In the genomic region with DNA sequence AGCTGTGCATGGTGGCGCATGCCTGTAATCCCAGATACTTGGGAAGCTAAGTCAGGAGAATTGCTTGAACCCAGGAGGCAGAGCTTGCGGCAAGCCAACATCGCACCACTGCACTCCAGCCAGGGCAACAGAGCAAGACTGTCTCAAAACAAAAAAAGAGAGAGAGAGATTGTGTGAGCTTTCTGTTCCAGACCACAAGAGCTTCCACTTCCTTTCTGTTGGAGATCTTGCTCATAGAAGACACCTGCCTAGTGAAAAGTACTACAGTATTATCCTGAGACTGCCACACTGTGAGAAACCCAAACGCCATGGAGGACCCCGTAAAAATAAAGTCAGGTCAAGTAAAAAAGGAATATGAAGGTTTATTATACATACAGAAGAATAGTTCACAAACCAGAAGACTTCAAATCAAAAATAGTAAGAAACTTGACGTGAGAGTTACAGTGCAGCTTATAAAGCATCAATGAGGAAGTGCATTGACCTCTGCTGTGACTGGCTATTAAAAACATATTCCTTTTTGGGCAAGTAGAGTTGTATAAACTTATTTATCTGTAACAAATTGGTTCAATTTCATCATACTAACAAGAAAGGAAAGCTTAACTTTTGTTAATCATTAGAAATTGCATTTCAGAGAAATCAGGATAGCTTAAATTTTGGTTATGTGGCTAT, we compare ENCODE assay signal across 8 cellular contexts. TPM values are rescaled to one million over a fixed set of nuclear protein-coding genes. Genes with fewer than 3 reads are reported as not detected.
DNase-seq lines count a peak whose midpoint lies in the region; ATAC-seq and TF ChIP-seq lines count a peak whose summit lies in the region.

No MANE protein-coding gene starts in this region.

- ATAC-seq in GM21381 (IDR thresholded peaks at IDR 0.05; ENCODE audit: unreplicated experiment) (peak; percentile 68), HG03469 (IDR thresholded peaks at IDR 0.05; ENCODE audit: unreplicated experiment) (peak; percentile 83)

- H3K27me3 Mint-ChIP-seq in activated naive CD8-positive, alpha-beta T cell = no peaks in the 10 kb centered on the region

- no peak overlapping the region for H3K4me2 ChIP-seq in trophoblast cell (ENCODE audit: low read length)

- H3K27ac Mint-ChIP-seq in activated naive CD8-positive, alpha-beta T cell = peak overlapping the region; percentile 84

- H3K4me3 ChIP-seq in GM12865 (ENCODE audit: low read depth, low read length) = no peak overlapping the region
- H3K4me3 ChIP-seq in trophoblast cell (ENCODE audit: low read depth, low read length) = no peak overlapping the region

- TF ChIP-seq CTCF in GM12865 (IDR thresholded peaks at IDR 0.05; ENCODE audit: insufficient read depth, low read depth, low read length, missing control alignments) = no peak

- no peak overlapping the region for H2AFZ ChIP-seq in trophoblast cell (ENCODE audit: insufficient read depth, low read length, poor library complexity)

- H3K4me1 Mint-ChIP-seq in activated naive CD8-positive, alpha-beta T cell (ENCODE audit: low read depth) = peaks cover 72% of the 10 kb centered on the region

- H3K9ac ChIP-seq in trophoblast cell (ENCODE audit: low read length) = no peak overlapping the region

- no peak overlapping the region for H3K27ac ChIP-seq in trophoblast cell (ENCODE audit: low read depth, low read length)

- H3K36me3 ChIP-seq in trophoblast cell (ENCODE audit: control insufficient read depth in 1 of 2, insufficient read depth in 2 of 2, low read length in 2 of 2) = no peaks in the 10 kb centered on the region

- peaks cover 6% of the 10 kb centered on the region for H3K9me3 Mint-ChIP-seq in activated naive CD8-positive, alpha-beta T cell (ENCODE audit: low read depth)

- H4K12ac ChIP-seq in trophoblast cell (ENCODE audit: low read depth, low read length) = no peak overlapping the region

- H3K18ac ChIP-seq in trophoblast cell (ENCODE audit: low read length) = no peak overlapping the region

- DNase-seq in GM12865 (ENCODE audit: low read depth) (peak; percentile 69), SHP77 (lab: John Stamatoyannopoulos, UW) (no peak), NCI-H2029 treated with DMSO at 0.1 percent for 48 hours (lab: John Stamatoyannopoulos, UW) (no peak), trophoblast cell (no peak), cardiac septum (ENCODE audit: low spot score) (no peak)

- no peak overlapping the region for H2BK12ac ChIP-seq in trophoblast cell (ENCODE audit: low read length)

- intact Hi-C loops in cardiac septum (cut with DNase I) = no loop called here

- peaks cover 4% of the 10 kb centered on the region for H3K79me1 ChIP-seq in trophoblast cell (ENCODE audit: low read length)

- no peak overlapping the region for H3K23ac ChIP-seq in trophoblast cell (ENCODE audit: low read length)

- no peak overlapping the region for H2AK5ac ChIP-seq in trophoblast cell (ENCODE audit: low read length)

- H2BK5ac ChIP-seq in trophoblast cell (ENCODE audit: low read depth, low read length, poor library complexity) = no peak overlapping the region

- H3K4me3 Mint-ChIP-seq in activated naive CD8-positive, alpha-beta T cell = peak overlapping the region; percentile 71

- H4K91ac ChIP-seq in trophoblast cell (ENCODE audit: low read depth, low read length) = no peak overlapping the region

- H3K27me3 ChIP-seq in trophoblast cell (ENCODE audit: insufficient read depth, low read length) = no peaks in the 10 kb centered on the region

- no peaks in the 10 kb centered on the region for H3K36me3 Mint-ChIP-seq in activated naive CD8-positive, alpha-beta T cell

- H3K4me1 ChIP-seq in trophoblast cell (ENCODE audit: control insufficient read depth in 1 of 2, insufficient read depth in 2 of 2, low read length in 2 of 2) = peaks cover 0 to 1% of the 10 kb centered on the region in 2 experiments

- H2BK120ac ChIP-seq in trophoblast cell (ENCODE audit: insufficient read depth, low read length, poor library complexity) = no peak overlapping the region

- H3K4ac ChIP-seq in trophoblast cell (ENCODE audit: low read depth, low read length) = no peak overlapping the region

- no peak overlapping the region for H4K8ac ChIP-seq in trophoblast cell (ENCODE audit: low read depth, low read length)

- no peaks in the 10 kb centered on the region for H3K9me3 ChIP-seq in trophoblast cell (ENCODE audit: insufficient read depth, low read depth, low read length)

- WGBS in trophoblast cell (ENCODE audit: extremely low coverage, insufficient coverage, insufficient read length) = no CpG with 5 or more reads among the region's 6 CpGs

- H3K14ac ChIP-seq in trophoblast cell (ENCODE audit: low read length) = no peak overlapping the region

- H3K79me2 ChIP-seq in trophoblast cell (ENCODE audit: control insufficient read depth, insufficient read depth, low read length, poor library complexity) = no peaks in the 10 kb centered on the region

RNA-seq across cellular contexts. Expression of a gene that starts 4.3 kb away (rescaled TPM):
- polyA plus RNA-seq in trophoblast cell (2013) = 14.0 and 14.5 TPM in 2 replicates
- total RNA-seq in cardiac septum = 7.8 TPM
